Comparison of ENCODE assay signal across 17 cellular contexts in the genomic region with DNA sequence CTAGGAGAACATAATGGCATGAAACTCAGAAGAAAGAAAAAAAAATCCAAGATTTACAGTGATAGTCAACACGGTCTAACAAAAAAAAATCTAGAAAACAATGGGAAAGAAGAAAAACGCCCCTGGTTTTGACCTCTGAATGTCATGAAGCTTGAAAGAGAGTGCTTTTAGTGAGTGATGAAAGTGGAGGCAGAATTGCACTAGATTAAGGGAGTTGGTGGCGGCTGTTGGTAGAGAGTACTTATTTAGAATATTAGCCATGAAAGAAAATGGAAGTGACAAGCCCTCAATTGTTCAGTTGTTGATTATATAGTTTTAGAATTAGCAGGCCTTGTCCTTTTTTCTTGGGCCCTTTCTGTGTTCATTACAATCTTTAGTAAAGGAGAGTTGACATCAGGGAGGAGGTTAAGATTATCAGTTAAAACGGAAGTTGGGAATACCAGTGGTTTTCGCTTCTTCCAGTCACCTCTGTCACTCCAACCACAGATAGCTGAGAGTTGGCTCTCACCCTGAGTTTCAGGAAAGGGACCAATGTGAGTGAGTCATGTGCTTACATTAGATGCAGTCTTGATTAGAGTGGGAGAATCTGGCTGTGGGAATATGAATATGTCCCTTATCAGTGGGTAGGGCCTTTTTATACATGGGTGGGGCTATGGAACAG. TPM values are rescaled to one million over a fixed set of nuclear protein-coding genes. Genes with fewer than 3 reads are reported as not detected.
A peak's percentile ranks its signal among the peaks of the same experiment; 100 is the strongest.
DNase-seq lines count a peak whose midpoint lies in the region; ATAC-seq, FAIRE-seq and TF ChIP-seq lines count a peak whose summit lies in the region.
"Had no signal": no experiment of that assay in that cellular context is flagged by ENCODE, and none has a peak within 500 bp of the region (broad histone marks: within the 10 kb centered on the region; RNA-seq: fewer than 3 reads in every experiment).

No MANE protein-coding gene starts in this region.

- no peaks in the 10 kb centered on the region for H3K79me2 ChIP-seq in PC-9 (ENCODE audit: low read depth)

- H3K4me1 Mint-ChIP-seq in natural killer cell = peaks cover 7 to 9% of the 10 kb centered on the region in 2 donors

- no peaks in the 10 kb centered on the region; the same call in 1 of the 2 replicates for H3K4me1 ChIP-seq in PC-9 (replicated peaks; ENCODE audit: insufficient read depth)
- peaks cover 6 to 20% of the 10 kb centered on the region in 2 donors for H3K4me1 ChIP-seq in mucosa of rectum (ENCODE audit: control insufficient read depth in 2 of 2, insufficient read depth in 2 of 2, low read length in 2 of 2)
- H3K4me1 ChIP-seq in BE2C = no peaks in the 10 kb centered on the region
- H3K4me1 ChIP-seq in ovary (ENCODE audit: insufficient read depth) = no peaks in the 10 kb centered on the region
- H3K4me1 ChIP-seq: heart left ventricle, thyroid gland had no signal

- POLR2A ChIA-PET in PC-9 (lab: Charles Lee; ENCODE audit: unreplicated experiment) = no interaction called here

- CTCF ChIA-PET in PC-9 (lab: Charles Lee) = no interaction called here

- peak overlapping the region in 1 of 2 donors; percentile 53 for H3K9ac ChIP-seq in mucosa of rectum (ENCODE audit: low read depth in 1 of 2, low read length in 2 of 2)

- H3K27ac ChIP-seq in PC-9 = 0 out of 2 replicates have a peak overlapping the region, but pooled peaks have one; percentile 16
- peak overlapping the region; percentile 71 to 87 for H3K27ac ChIP-seq in mucosa of rectum (ENCODE audit: low read depth in 2 of 2, low read length in 2 of 2)
- H3K27ac ChIP-seq in ovary = no peak overlapping the region
- H3K27ac ChIP-seq: heart left ventricle, thyroid gland had no signal

- peak; percentile 92 for FAIRE-seq in H54 (lab: Jason Lieb, UNC)

- H3K4me2 ChIP-seq in PC-9 = no peak overlapping the region

- no peak for TF ChIP-seq EP300 in ovary (IDR thresholded peaks at IDR 0.05)

- no peak overlapping the region for H3K4me3 Mint-ChIP-seq in natural killer cell
- H3K4me3 Mint-ChIP-seq: activated naive CD4-positive, alpha-beta T cell treated with anti-CD3 and anti-CD28 coated beads, Interleukin-2, amount 50 U/mL, for 24 hours; natural killer cell treated with Interleukin-12 subunit alpha and Interleukin-12 subunit beta and Interleukin-15 and Interleukin-18, amount 100 ng/mL, for 72 hours had no signal

- 84 to 87% (median 86%) methylated on average over 5 of the region's 5 CpGs for WGBS in ovary, 3 donors

- no peaks in the 10 kb centered on the region for H4K20me1 ChIP-seq in PC-9 (ENCODE audit: insufficient read depth)

- no peak for DNase-seq in H54 (ENCODE audit: insufficient read length, low spot score)
- DNase-seq in PC-9 = peak; percentile 40 to 58
- peak; percentile 55 to 67 for DNase-seq in cardiac fibroblast (ENCODE audit: low read depth in 2 of 2)
- no peak for DNase-seq in natural killer cell
- no peak for DNase-seq in left ventricle myocardium superior
- no peak for DNase-seq in BE2C
- DNase-seq in ovary = no peak
- DNase-seq: activated CD4-positive, alpha-beta T cell treated with anti-CD3 and anti-CD28 coated beads for 1 hour; C1 segment of cervical spinal cord; DMS79; heart left ventricle; stimulated activated CD4-positive, alpha-beta T cell treated with anti-CD3 and anti-CD28 coated beads, Interleukin-2, amount 100 ng/mL, for 24 hours; thyroid gland had no signal

- no peak for TF ChIP-seq POLR2A in H54 (IDR thresholded peaks at IDR 0.05; ENCODE audit: low read depth, low read length)
- no peak for TF ChIP-seq POLR2A in ovary (IDR thresholded peaks at IDR 0.05)

- H3K9me2 ChIP-seq in PC-9 (ENCODE audit: insufficient read depth) = no peaks in the 10 kb centered on the region

- no peak overlapping the region for H3K4me3 ChIP-seq in PC-9
- H3K4me3 ChIP-seq in cardiac fibroblast (replicated peaks in 1 of 2; ENCODE audit: low read depth in 2 of 2, low read length in 2 of 2) = no peak overlapping the region
- H3K4me3 ChIP-seq in mucosa of rectum (ENCODE audit: low read length in 2 of 2) = peak overlapping the region in 1 of 2 donors; percentile 30
- no peak overlapping the region for H3K4me3 ChIP-seq in BE2C (ENCODE audit: low read depth, low read length)
- H3K4me3 ChIP-seq in ovary = no peak overlapping the region
- H3K4me3 ChIP-seq: heart left ventricle, thyroid gland had no signal

- H3K36me3 ChIP-seq in PC-9 (ENCODE audit: low read depth) (no peaks in the 10 kb centered on the region), mucosa of rectum (ENCODE audit: control insufficient read depth in 2 of 2, insufficient read depth in 2 of 2, low read length in 2 of 2) (no peaks in the 10 kb centered on the region), BE2C (no peaks in the 10 kb centered on the region), ovary (no peaks in the 10 kb centered on the region)
- H3K36me3 ChIP-seq: heart left ventricle, thyroid gland had no signal

- H3K36me3 Mint-ChIP-seq in natural killer cell = peaks cover 7% of the 10 kb centered on the region
- H3K36me3 Mint-ChIP-seq: activated naive CD4-positive, alpha-beta T cell treated with anti-CD3 and anti-CD28 coated beads, Interleukin-2, amount 50 U/mL, for 24 hours; natural killer cell treated with Interleukin-12 subunit alpha and Interleukin-12 subunit beta and Interleukin-15 and Interleukin-18, amount 100 ng/mL, for 72 hours had no signal

- ATAC-seq in natural killer cell (no peak), left ventricle myocardium superior (no peak)
- ATAC-seq: heart left ventricle; natural killer cell treated with Interleukin-12 subunit alpha and Interleukin-12 subunit beta and Interleukin-15 and Interleukin-18, amount 100 ng/mL, for 72 hours had no signal

- H3K27ac Mint-ChIP-seq in natural killer cell = no peak overlapping the region
- H3K27ac Mint-ChIP-seq: activated naive CD4-positive, alpha-beta T cell treated with anti-CD3 and anti-CD28 coated beads, Interleukin-2, amount 50 U/mL, for 24 hours; natural killer cell treated with Interleukin-12 subunit alpha and Interleukin-12 subunit beta and Interleukin-15 and Interleukin-18, amount 100 ng/mL, for 72 hours had no signal

- no TSS peak for BruUV-seq in PC-9 (replicated peaks; lab: Mats Ljungman, UMichigan)

- TF ChIP-seq CTCF in PC-9 (conservative IDR thresholded peaks at IDR 0.05) (no peak), cardiac fibroblast (IDR thresholded peaks at IDR 0.05; ENCODE audit: low read depth, low read length) (no peak), natural killer cell (IDR thresholded peaks at IDR 0.05) (no peak), BE2C (IDR thresholded peaks at IDR 0.05; ENCODE audit: low read depth, low read length) (no peak), ovary (IDR thresholded peaks at IDR 0.05) (no peak)

- H3K27me3 ChIP-seq in PC-9 (ENCODE audit: insufficient read depth, low read depth) (no peaks in the 10 kb centered on the region), mucosa of rectum (ENCODE audit: control insufficient read depth in 2 of 2, insufficient read depth in 2 of 2, low read length in 2 of 2) (no peaks in the 10 kb centered on the region), BE2C (no peaks in the 10 kb centered on the region), ovary (no peaks in the 10 kb centered on the region)
- H3K27me3 ChIP-seq: heart left ventricle, thyroid gland had no signal

- H2AFZ ChIP-seq in PC-9 = no peak overlapping the region

- H3F3A ChIP-seq in PC-9 (ENCODE audit: insufficient read depth, low read depth) = no peaks in the 10 kb centered on the region

- H3K9me3 ChIP-seq in PC-9 (ENCODE audit: insufficient read depth, low read depth) (no peaks in the 10 kb centered on the region), mucosa of rectum (ENCODE audit: control insufficient read depth in 2 of 2, low read length in 2 of 2) (no peaks in the 10 kb centered on the region), BE2C (no peaks in the 10 kb centered on the region), ovary (no peaks in the 10 kb centered on the region)
- H3K9me3 ChIP-seq: heart left ventricle, thyroid gland had no signal

- H3K9me3 Mint-ChIP-seq in natural killer cell = no peaks in the 10 kb centered on the region
- H3K9me3 Mint-ChIP-seq: activated naive CD4-positive, alpha-beta T cell treated with anti-CD3 and anti-CD28 coated beads, Interleukin-2, amount 50 U/mL, for 24 hours; natural killer cell treated with Interleukin-12 subunit alpha and Interleukin-12 subunit beta and Interleukin-15 and Interleukin-18, amount 100 ng/mL, for 72 hours had no signal

- peaks cover 0 to 4% of the 10 kb centered on the region in 2 donors for H3K27me3 Mint-ChIP-seq in natural killer cell (ENCODE audit: low read depth in 2 of 2)

- intact Hi-C loops in PC-9 (cut with micrococcal nuclease; ENCODE audit: unreplicated experiment) (loop anchor here (2.0 kb wide), 1 partner anchor 20 kb away; no protein-coding TSS in a partner anchor), natural killer cell (cut with micrococcal nuclease) (no loop called here), left ventricle myocardium superior (cut with micrococcal nuclease) (no loop called here), ovary (cut with DNase I) (no loop called here)

RNA-seq across cellular contexts. Expression of a gene that starts 29.7 kb away (rescaled TPM):
- 0.46 and 0.58 TPM in 2 replicates for total RNA-seq in PC-9 (2021)
- 10 to 100 TPM in 1 of 3 donors, 1 to 10 TPM in 2; 2.3 to 23.3 (median 6.4) TPM for total RNA-seq in natural killer cell
- 3.2 TPM for total RNA-seq in left ventricle myocardium superior
- polyA plus RNA-seq in BE2C (2012; ENCODE audit: insufficient read depth, insufficient read length, low read depth) = not detected
- total RNA-seq in ovary = under 1 TPM in 5 of 7 donors, not detected in 2; 0.08 to 0.57 (median 0.15) TPM
- polyA plus RNA-seq in ovary = 1 to 10 TPM in 1 of 2 donors, under 1 TPM in 1; 0.04 to 3.9 TPM
- total RNA-seq: natural killer cell treated with Interleukin-12 subunit alpha and Interleukin-12 subunit beta and Interleukin-15 and Interleukin-18, amount 100 ng/mL, for 72 hours; OCI-LY7 had no signal

RNA-seq across cellular contexts. Expression of a gene that starts 50.3 kb away (rescaled TPM):
- total RNA-seq in PC-9 (2021) (4.5 and 6.4 TPM in 2 replicates), natural killer cell (10 to 100 TPM; 11.3 to 47.2 (median 38.2) TPM), left ventricle myocardium superior (3.4 TPM), ovary (10 to 100 TPM in 2 of 7 donors, 1 to 10 TPM in 3, under 1 TPM in 2; 0.48 to 72.7 (median 6.3) TPM)
- not detected for polyA plus RNA-seq in BE2C (2012; ENCODE audit: insufficient read depth, insufficient read length, low read depth)
- 100 to 1,000 TPM in 1 of 2 donors, 1 to 10 TPM in 1; 6.7 to 146 TPM for polyA plus RNA-seq in ovary
- total RNA-seq: OCI-LY7 had no signal

Comparison
In these comparisons a context has a peak if more than half of its experiments do, and no peak if none do; other contexts are left out.
1. DNase-seq: peak in PC-9 (2 of 2) and cardiac fibroblast (2 of 2); none in H54 (single experiment), natural killer cell (single experiment), left ventricle myocardium superior (single experiment), BE2C (single experiment) and ovary (0 of 5).
2. H3K27ac ChIP-seq: peak in PC-9 (single experiment) and mucosa of rectum (2 of 2); none in ovary (0 of 2).